In genomic region chr2:218216674-218217365, GRCh38 we compare ENCODE assay signal across 8 cellular contexts. TPM values are rescaled to one million over a fixed set of nuclear protein-coding genes. Genes with fewer than 3 reads are reported as not detected.
A peak's percentile ranks its signal among the peaks of the same experiment; 100 is the strongest.
DNase-seq lines count a peak whose midpoint lies in the region; ATAC-seq lines count a peak whose summit lies in the region.

ARPC2 (plus strand) TSS chr2:218217189; CDS start chr2:218217471, 282 bp downstream.

- no peaks in the 10 kb centered on the region for H3K9me3 Mint-ChIP-seq in effector memory CD8-positive, alpha-beta T cell

- peaks cover 39% of the 10 kb centered on the region for H3K36me3 Mint-ChIP-seq in effector memory CD8-positive, alpha-beta T cell (ENCODE audit: insufficient read depth)

- ATAC-seq in GM21360 (IDR thresholded peaks at IDR 0.05; ENCODE audit: unreplicated experiment) = peak; percentile 54
- peak; percentile 81 for ATAC-seq in effector memory CD8-positive, alpha-beta T cell (replicated peaks)

- H3K27me3 Mint-ChIP-seq in effector memory CD8-positive, alpha-beta T cell = no peaks in the 10 kb centered on the region

- peak within 1 kb of the TSS; percentile 88 to 93 for H3K4me3 Mint-ChIP-seq in effector memory CD8-positive, alpha-beta T cell

- H3K27ac Mint-ChIP-seq in effector memory CD8-positive, alpha-beta T cell = peak within 1 kb of the TSS; percentile 95 to 99

- DNase-seq in COLO668 (lab: John Stamatoyannopoulos, UW; ENCODE audit: unreplicated experiment) (peak; percentile 97), HT1080 (ENCODE audit: low read depth) (peak; percentile 94), NOMO-1 treated with dmso at 0.1 percent for 144 hours (lab: John Stamatoyannopoulos, UW; ENCODE audit: unreplicated experiment) (peak; percentile 94), medulla oblongata (ENCODE audit: extremely low spot score) (peak; percentile 95)
- DNase-seq in activated CD8-positive, alpha-beta memory T cell treated with anti-CD3 and anti-CD28 coated beads for 48 hours (ENCODE audit: low read depth in 2 of 3, low spot score in 2 of 3) = peak; percentile 85 to 96 (median 93)
- peak; percentile 95 to 97 (median 97) for DNase-seq in effector memory CD8-positive, alpha-beta T cell
- DNase-seq in stimulated activated CD4-positive, alpha-beta T cell treated with anti-CD3 and anti-CD28 coated beads, TNF-alpha, amount 100 ng/mL, for 48 hours (ENCODE audit: low read depth in 3 of 3) = peak; percentile 89 to 93 (median 91)

- H3K4me1 Mint-ChIP-seq in effector memory CD8-positive, alpha-beta T cell (ENCODE audit: low read depth in 2 of 2) = peaks cover 31 to 40% of the 10 kb centered on the region in 2 donors

RNA-seq across cellular contexts. Expression of gene ARPC2, which starts in this region (rescaled TPM):
- total RNA-seq in HT1080 (2014; rRNA removed; shearing (Covaris generic)) = 422 and 493 TPM in 2 replicates
- 609 and 644 TPM in 2 replicates for polyA plus RNA-seq in HT1080 (2015; cell fraction: cytosol; rRNA removed)
- polyA plus RNA-seq in HT1080 (2015; cell fraction: nucleus; rRNA removed) = 310 and 327 TPM in 2 replicates

Comparison
In these comparisons a context has a peak if more than half of its experiments do, and no peak if none do; other contexts are left out.
1. Peak in every context shown above with its lines: DNase-seq and ATAC-seq.